Comparison of ENCODE assay signal across 1 cellular context in genomic region chr3:160218141-160218540, GRCh38.
TF ChIP-seq lines count a peak whose summit lies in the region.

No MANE protein-coding gene starts in this region.

TF ChIP-seq in GM23338, 12 proteins besides CTCF, POLR2A, EP300 and RAD21:
- TF ChIP-seq POLR2AphosphoS5 (IDR thresholded peaks at IDR 0.05; ENCODE audit: low read depth), result no peak
- TF ChIP-seq REST (IDR thresholded peaks at IDR 0.05; ENCODE audit: unreplicated experiment), result no peak
- no peak for TF ChIP-seq EZH2 (IDR thresholded peaks at IDR 0.05; ENCODE audit: low read depth, unreplicated experiment)
- no peak for TF ChIP-seq ZNF331 (CRISPR knock-in tag; IDR thresholded peaks at IDR 0.05; ENCODE audit: low read depth)
- no peak for TF ChIP-seq ZNF462 (CRISPR knock-in tag; IDR thresholded peaks at IDR 0.05)
- no peak for TF ChIP-seq EZH2phosphoT487 (IDR thresholded peaks at IDR 0.05; ENCODE audit: unreplicated experiment)
- no peak for TF ChIP-seq JUNB (IDR thresholded peaks at IDR 0.05; ENCODE audit: unreplicated experiment)
- no peak for TF ChIP-seq STAT1 (IDR thresholded peaks at IDR 0.05; ENCODE audit: unreplicated experiment)
- no peak for TF ChIP-seq ZNF114 (CRISPR knock-in tag; IDR thresholded peaks at IDR 0.05)
TF ChIP-seq in GM23338: peak in this region for 0.
